Comparison of ENCODE assay signal across 1 cellular context in the genomic region with DNA sequence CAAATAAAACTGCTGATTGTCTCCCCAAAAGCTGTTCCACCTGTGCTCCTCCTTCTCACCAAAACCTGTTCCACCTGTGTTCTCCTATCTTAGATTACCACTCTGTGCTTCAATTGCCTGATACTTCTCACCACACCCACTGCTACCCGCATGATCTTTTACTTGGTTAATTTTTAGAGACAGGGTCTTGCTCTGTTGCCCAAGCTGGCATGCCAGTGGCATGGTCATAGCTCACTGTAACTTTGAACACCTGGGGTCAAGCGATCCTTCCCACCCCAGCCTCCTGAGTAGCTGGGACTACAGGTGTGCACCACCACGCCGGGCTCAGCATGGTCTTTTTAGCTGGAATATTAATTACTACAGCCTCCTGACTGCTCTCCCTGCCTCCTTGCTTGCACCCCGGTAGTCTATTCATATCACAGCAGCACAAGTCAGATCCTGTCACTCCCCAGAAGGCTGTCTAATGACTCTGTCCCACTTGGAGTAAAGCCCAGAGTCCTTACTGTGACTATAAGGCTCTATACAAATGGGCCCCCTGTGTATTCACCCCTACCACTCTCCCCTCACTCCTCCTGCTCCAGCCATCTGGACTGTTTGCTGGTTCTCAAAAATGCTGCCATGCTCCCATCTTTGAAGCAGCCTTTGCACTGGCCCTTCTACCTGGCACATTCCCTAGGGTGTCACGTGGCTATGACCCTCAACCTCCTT.
TF ChIP-seq lines count a peak whose summit lies in the region.

No MANE protein-coding gene starts in this region.

TF ChIP-seq in IMR-90, 13 proteins besides CTCF, POLR2A, EP300 and RAD21 (continued from another document):
- TF ChIP-seq, protein P1, sequence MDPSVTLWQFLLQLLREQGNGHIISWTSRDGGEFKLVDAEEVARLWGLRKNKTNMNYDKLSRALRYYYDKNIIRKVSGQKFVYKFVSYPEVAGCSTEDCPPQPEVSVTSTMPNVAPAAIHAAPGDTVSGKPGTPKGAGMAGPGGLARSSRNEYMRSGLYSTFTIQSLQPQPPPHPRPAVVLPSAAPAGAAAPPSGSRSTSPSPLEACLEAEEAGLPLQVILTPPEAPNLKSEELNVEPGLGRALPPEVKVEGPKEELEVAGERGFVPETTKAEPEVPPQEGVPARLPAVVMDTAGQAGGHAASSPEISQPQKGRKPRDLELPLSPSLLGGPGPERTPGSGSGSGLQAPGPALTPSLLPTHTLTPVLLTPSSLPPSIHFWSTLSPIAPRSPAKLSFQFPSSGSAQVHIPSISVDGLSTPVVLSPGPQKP (IDR thresholded peaks at IDR 0.05; ENCODE audit: borderline replicate concordance, low read depth, low read length), result no peak
- no peak for TF ChIP-seq MXI1 (IDR thresholded peaks at IDR 0.05; ENCODE audit: borderline replicate concordance, low read depth, low read length)
- no peak for TF ChIP-seq CHD1 (IDR thresholded peaks at IDR 0.05; ENCODE audit: low read depth, low read length)
- TF ChIP-seq RFX5 (IDR thresholded peaks at IDR 0.05; ENCODE audit: low read depth, low read length), result no peak
- TF ChIP-seq, protein P2, sequence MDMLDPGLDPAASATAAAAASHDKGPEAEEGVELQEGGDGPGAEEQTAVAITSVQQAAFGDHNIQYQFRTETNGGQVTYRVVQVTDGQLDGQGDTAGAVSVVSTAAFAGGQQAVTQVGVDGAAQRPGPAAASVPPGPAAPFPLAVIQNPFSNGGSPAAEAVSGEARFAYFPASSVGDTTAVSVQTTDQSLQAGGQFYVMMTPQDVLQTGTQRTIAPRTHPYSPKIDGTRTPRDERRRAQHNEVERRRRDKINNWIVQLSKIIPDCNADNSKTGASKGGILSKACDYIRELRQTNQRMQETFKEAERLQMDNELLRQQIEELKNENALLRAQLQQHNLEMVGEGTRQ (IDR thresholded peaks at IDR 0.05; ENCODE audit: low read depth, low read length), result no peak
- no peak for TF ChIP-seq NFE2L2 (IDR thresholded peaks at IDR 0.05; ENCODE audit: low read depth, low read length)
- no peak for TF ChIP-seq FOS (IDR thresholded peaks at IDR 0.05; ENCODE audit: low read depth, low read length)
